In genomic region chr1:2845874-2846273, GRCh38 we compare ENCODE assay signal across 19 cellular contexts. TPM values are rescaled to one million over a fixed set of nuclear protein-coding genes. Genes with fewer than 3 reads are reported as not detected.
"Had no signal": no experiment of that assay in that cellular context is flagged by ENCODE, and none has a peak within 500 bp of the region (broad histone marks: within the 10 kb centered on the region; RNA-seq: fewer than 3 reads in every experiment).

No MANE protein-coding gene starts in this region.

- H3K36me3 ChIP-seq: cardiac muscle cell, esophagus squamous epithelium, pancreas, right lobe of liver, suprapubic skin had no signal

- H3K27ac ChIP-seq: cardiac muscle cell, esophagus squamous epithelium, pancreas, right lobe of liver, suprapubic skin had no signal

- FAIRE-seq: pancreas, small intestine had no signal

- H3K9me3 ChIP-seq: pancreas, right lobe of liver, suprapubic skin had no signal

- H3K4me1 ChIP-seq: esophagus squamous epithelium, pancreas, right lobe of liver, suprapubic skin had no signal

- DNase-seq: activated CD4-positive, alpha-beta T cell treated with anti-CD3 and anti-CD28 coated beads, Interleukin-2, amount 10 ng/mL, durations not matched to agents 24 days and 14 days; activated CD8-positive, alpha-beta T cell treated with anti-CD3 and anti-CD28 coated beads for 36 hours; activated naive CD4-positive, alpha-beta T cell treated with Interleukin-2 at 50 U/mL for 16 hours; activated naive CD8-positive, alpha-beta T cell treated with anti-CD3 and anti-CD28 coated beads, Interleukin-2, amount 10 ng/mL, durations not matched to agents 7 days and 5 days; activated T-cell treated with anti-CD3 and anti-CD28 coated beads, Interleukin-2, amount 50 U/mL, for 1 hour; amygdala; effector memory CD8-positive, alpha-beta T cell; esophagus squamous epithelium; hippocampal formation; islet precursor cell; naive B cell; pancreas; right lobe of liver; small intestine; stimulated activated CD4-positive, alpha-beta T cell treated with anti-CD3 and anti-CD28 coated beads, Interleukin-15, amount 100 ng/mL, for 24 hours; stimulated activated CD4-positive, alpha-beta T cell treated with anti-CD3 and anti-CD28 coated beads, Interleukin-2, amount 100 ng/mL, for 48 hours; T-helper 9 cell had no signal

- H3K27me3 ChIP-seq: cardiac muscle cell, pancreas, right lobe of liver had no signal

- H3K4me3 ChIP-seq: cardiac muscle cell, esophagus squamous epithelium, pancreas, right lobe of liver, suprapubic skin had no signal

RNA-seq across cellular contexts. Expression of gene TTC34, which starts 44.4 kb away (rescaled TPM):
- total RNA-seq: cardiac muscle cell had no signal
- polyA plus RNA-seq: cardiac muscle cell had no signal
